In the genomic region with DNA sequence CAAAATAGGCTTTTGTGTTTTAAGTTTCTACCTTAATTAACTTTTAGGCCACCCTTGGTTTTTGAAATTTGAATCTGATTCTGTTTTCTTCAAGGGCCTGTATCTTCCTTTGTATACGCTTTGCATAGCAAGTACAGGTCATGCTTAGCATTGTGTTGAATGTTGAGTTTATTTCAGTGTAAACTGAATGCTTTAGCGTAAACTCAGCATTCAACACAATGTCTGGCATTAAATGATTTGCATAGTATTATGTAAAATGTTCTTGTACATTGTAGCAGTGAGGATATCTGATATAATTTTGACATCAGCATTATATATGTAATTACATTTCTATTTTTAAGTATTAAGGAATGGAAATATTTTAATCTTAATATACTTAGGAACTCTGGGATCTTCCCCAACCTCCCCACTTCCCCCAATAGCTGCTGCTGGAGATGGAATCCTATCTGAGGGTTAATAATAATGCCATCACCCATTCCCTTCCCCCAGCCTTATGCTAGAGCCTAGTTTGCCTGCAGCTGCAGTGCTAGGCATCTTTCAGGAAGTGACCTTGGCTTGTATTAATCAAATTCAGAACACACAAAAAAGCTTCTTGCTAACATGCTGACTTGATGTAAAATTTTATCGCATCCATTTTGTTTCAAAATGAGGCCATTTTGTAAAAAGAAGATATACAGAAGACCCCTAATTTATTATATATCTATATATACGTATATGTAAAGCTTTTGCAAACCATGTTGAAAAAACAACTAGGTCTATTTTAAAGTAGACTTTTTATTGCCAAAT, we compare ENCODE assay signal across 8 cellular contexts.
DNase-seq lines count a peak whose midpoint lies in the region; ATAC-seq, FAIRE-seq and TF ChIP-seq lines count a peak whose summit lies in the region.

No MANE protein-coding gene starts in this region.

- FAIRE-seq in HepG2 (lab: Jason Lieb, UNC), result no peak

- peaks cover 10% of the 10 kb centered on the region for H3F3A ChIP-seq in MM.1S (ENCODE audit: insufficient read depth, low read length)
- peaks cover 11% of the 10 kb centered on the region for H3F3A ChIP-seq in SK-N-SH (replicated peaks; ENCODE audit: insufficient read depth)

- in situ Hi-C loops in HepG2 (cut with HindIII; ENCODE audit: extremely low pct_ligation_motif_present, low pct_unique_long_range_greater_than_20kb), result no loop called here

- POLR2A ChIA-PET in SK-N-SH (lab: Yijun Ruan, JAX), result no interaction called here
- POLR2A ChIA-PET in HepG2 (lab: Yijun Ruan, JAX), result interaction anchor here (2.4 kb wide), 1 partner anchor 73 kb away, joined by 15 read pairs; a partner anchor contains a TSS

- H3K4me2 ChIP-seq in MM.1S (ENCODE audit: low read depth, low read length), result 0 out of 2 replicates have a peak overlapping the region, but pooled peaks have one; percentile 5
- H3K4me2 ChIP-seq in SK-N-SH, result 0 out of 2 replicates have a peak overlapping the region, but pooled peaks have one; percentile 54
- peak overlapping the region; percentile 74; the same call in 1 of the 2 replicates for H3K4me2 ChIP-seq in HepG2 (ENCODE audit: low read depth, low read length)

- no peaks in the 10 kb centered on the region for H3K9me3 ChIP-seq in MM.1S (replicated peaks; ENCODE audit: insufficient read depth, low read length)
- H3K9me3 ChIP-seq in SK-N-SH, result 0 out of 2 replicates have a peak, but pooled peaks cover 12% of the 10 kb centered on the region
- H3K9me3 ChIP-seq in HepG2 (ENCODE audit: low read length), result peaks cover 7% of the 10 kb centered on the region

- CTCF ChIA-PET in SK-N-SH (lab: Yijun Ruan, JAX) (interaction anchor here (1.0 to 1.3 kb wide), 2 partner anchors 13 to 81 kb away, joined by 3 to 4 read pairs; no protein-coding TSS in a partner anchor), HepG2 (lab: Yijun Ruan, JAX; ENCODE audit: low intra/inter-chr PET ratio, low total read pairs) (no interaction called here)

- H4K20me1 ChIP-seq in MM.1S (ENCODE audit: insufficient read depth, low read length) (peaks cover 15% of the 10 kb centered on the region), SK-N-SH (ENCODE audit: insufficient read depth) (no peaks in the 10 kb centered on the region), HepG2 (ENCODE audit: insufficient read depth, low read length) (peaks cover 4% of the 10 kb centered on the region)

- intact Hi-C loops in HepG2 (cut with micrococcal nuclease; ENCODE audit: unreplicated experiment) (loop anchor here (5.0 kb wide), 3 partner anchors 47 to 113 kb away; a partner anchor contains a TSS), natural killer cell (cut with micrococcal nuclease) (no loop called here)

- H3K27ac ChIP-seq in MM.1S (ENCODE audit: low read length) (no peak overlapping the region), SK-N-SH (ENCODE audit: low read depth in 2 of 2, low read length in 1 of 2) (peak overlapping the region; percentile 40 to 95), HepG2 (ENCODE audit: extremely low read length, insufficient read depth, low read length) (no peak overlapping the region)

- H3K79me2 ChIP-seq in MM.1S (ENCODE audit: low read length), result peaks cover 99% of the 10 kb centered on the region
- peaks cover 45% of the 10 kb centered on the region for H3K79me2 ChIP-seq in SK-N-SH (ENCODE audit: insufficient read depth)
- peaks cover 96% of the 10 kb centered on the region for H3K79me2 ChIP-seq in HepG2 (ENCODE audit: insufficient read depth, low read length)

- no TSS peak for BruUV-seq in HepG2 (replicated peaks; lab: Mats Ljungman, UMichigan)

- no peak overlapping the region for H3K27ac Mint-ChIP-seq in natural killer cell

- H3K4me3 ChIP-seq in MM.1S (ENCODE audit: low read length), result no peak overlapping the region
- no peak overlapping the region for H3K4me3 ChIP-seq in SK-N-SH (ENCODE audit: low read depth in 2 of 2, low read length in 1 of 2)
- H3K4me3 ChIP-seq in HepG2 (replicated peaks in 1 of 3; ENCODE audit: insufficient read depth in 1 of 3, low read depth in 2 of 3, low read length in 3 of 3), result no peak overlapping the region

- ATAC-seq in HepG2 (no peak), HG03565 (IDR thresholded peaks at IDR 0.05; ENCODE audit: unreplicated experiment) (no peak), HG02678 (IDR thresholded peaks at IDR 0.05; ENCODE audit: unreplicated experiment) (no peak), natural killer cell (no peak)

- TF ChIP-seq RAD21 in SK-N-SH (IDR thresholded peaks at IDR 0.05; ENCODE audit: low read length) (peak; percentile 49; the same call in 1 of the 2 replicates), HepG2 (CRISPR knock-in tag; IDR thresholded peaks at IDR 0.05) (no peak)

- H3K36me3 ChIP-seq in MM.1S (replicated peaks; ENCODE audit: insufficient read depth, low read length) (no peaks in the 10 kb centered on the region), SK-N-SH (replicated peaks in 1 of 2; ENCODE audit: control insufficient read depth in 1 of 2, insufficient read depth in 2 of 2, low read length in 1 of 2) (peaks cover 0 to 9% of the 10 kb centered on the region in 2 experiments), HepG2 (replicated peaks in 1 of 2; ENCODE audit: control insufficient read depth in 1 of 2, insufficient read depth in 2 of 2, low read length in 2 of 2) (peaks cover 0 to 4% of the 10 kb centered on the region in 2 experiments; a peak in 2 of 5 replicates)

- H3K9ac ChIP-seq in MM.1S (ENCODE audit: low read length), result no peak overlapping the region
- H3K9ac ChIP-seq in SK-N-SH, result 0 out of 2 replicates have a peak overlapping the region, but pooled peaks have one; percentile 29
- H3K9ac ChIP-seq in HepG2 (ENCODE audit: insufficient read depth, low read depth, low read length), result no peak overlapping the region

- WGBS in SK-N-SH (ENCODE audit: low lambda C conversion rate), result 51% methylated on average over 4 of the region's 4 CpGs
- 94% methylated on average over 4 of the region's 4 CpGs for WGBS in HepG2 (ENCODE audit: low lambda C conversion rate)

- no peak for TF ChIP-seq CTCF in MM.1S (IDR thresholded peaks at IDR 0.05; ENCODE audit: low read length)
- TF ChIP-seq CTCF in SK-N-SH (IDR thresholded peaks at IDR 0.05), result no peak
- no peak for TF ChIP-seq CTCF in HepG2 (CRISPR knock-in tag; IDR thresholded peaks at IDR 0.05)
- no peak for TF ChIP-seq CTCF in natural killer cell (IDR thresholded peaks at IDR 0.05)

- H3K36me3 Mint-ChIP-seq in natural killer cell, result no peaks in the 10 kb centered on the region

- H3K27me3 ChIP-seq in MM.1S (replicated peaks; ENCODE audit: insufficient read depth, low read length) (no peaks in the 10 kb centered on the region), SK-N-SH (ENCODE audit: insufficient read depth) (no peaks in the 10 kb centered on the region), HepG2 (ENCODE audit: control insufficient read depth in 1 of 2, insufficient read depth in 2 of 2, low read length in 2 of 2) (no peaks in the 10 kb centered on the region)

- no peaks in the 10 kb centered on the region for H3K27me3 Mint-ChIP-seq in natural killer cell (ENCODE audit: low read depth in 2 of 2)

- H3K9me3 Mint-ChIP-seq in natural killer cell, result no peaks in the 10 kb centered on the region

- H3K9me2 ChIP-seq in MM.1S (replicated peaks; ENCODE audit: insufficient read depth, low read length) (no peaks in the 10 kb centered on the region), SK-N-SH (no peaks in the 10 kb centered on the region)

- H3K4me1 ChIP-seq in MM.1S (ENCODE audit: low read length) (peaks cover 31% of the 10 kb centered on the region), SK-N-SH (ENCODE audit: control insufficient read depth in 1 of 2, insufficient read depth in 2 of 2, low read depth in 1 of 2, low read length in 1 of 2) (peaks cover 41 to 42% of the 10 kb centered on the region in 2 experiments), HepG2 (ENCODE audit: insufficient read depth, low read length) (peaks cover 86% of the 10 kb centered on the region)

- TF ChIP-seq POLR2A in HepG2 (IDR thresholded peaks at IDR 0.05; ENCODE audit: insufficient read depth in 1 of 2, low read depth in 2 of 2, low read length in 2 of 2), result no peak

- H3K4me1 Mint-ChIP-seq in natural killer cell, result peaks cover 39 to 70% of the 10 kb centered on the region in 2 donors

- H2AFZ ChIP-seq in MM.1S (ENCODE audit: low read length), result no peak overlapping the region
- peak overlapping the region; percentile 50; the same call in 1 of the 2 replicates for H2AFZ ChIP-seq in SK-N-SH (ENCODE audit: low read depth)
- no peak overlapping the region for H2AFZ ChIP-seq in HepG2 (ENCODE audit: low read length)

- TF ChIP-seq EP300 in SK-N-SH (IDR thresholded peaks at IDR 0.05; ENCODE audit: borderline replicate concordance in 1 of 2, low read depth in 1 of 2, low read length in 1 of 2) (peak in 1 of 2 experiments; percentile 79; a peak in 2 of 4 replicates), HepG2 (IDR thresholded peaks at IDR 0.05; ENCODE audit: low read depth in 2 of 2, low read length in 2 of 2) (no peak), HepG2 (CRISPR knock-in tag; IDR thresholded peaks at IDR 0.05; ENCODE audit: borderline replicate concordance) (no peak)

- DNase-seq in DMS153 (lab: John Stamatoyannopoulos, UW), result peak; percentile 88
- DNase-seq in MM.1S, result peak; percentile 60
- peak; percentile 62 for DNase-seq in SK-N-SH
- DNase-seq in HepG2 (ENCODE audit: low spot score), result no peak
- no peak for DNase-seq in activated naive CD4-positive, alpha-beta T cell treated with Interleukin-2 at 50 U/mL for 16 hours
- no peak for DNase-seq in natural killer cell

- H3K4me3 Mint-ChIP-seq in natural killer cell, result no peak overlapping the region

TF ChIP-seq in SK-N-SH, 30 proteins besides CTCF, POLR2A, EP300 and RAD21 (continues in another document):
- TF ChIP-seq SMC3 (IDR thresholded peaks at IDR 0.05; ENCODE audit: low read depth, low read length), result no peak
- TF ChIP-seq, protein P1, sequence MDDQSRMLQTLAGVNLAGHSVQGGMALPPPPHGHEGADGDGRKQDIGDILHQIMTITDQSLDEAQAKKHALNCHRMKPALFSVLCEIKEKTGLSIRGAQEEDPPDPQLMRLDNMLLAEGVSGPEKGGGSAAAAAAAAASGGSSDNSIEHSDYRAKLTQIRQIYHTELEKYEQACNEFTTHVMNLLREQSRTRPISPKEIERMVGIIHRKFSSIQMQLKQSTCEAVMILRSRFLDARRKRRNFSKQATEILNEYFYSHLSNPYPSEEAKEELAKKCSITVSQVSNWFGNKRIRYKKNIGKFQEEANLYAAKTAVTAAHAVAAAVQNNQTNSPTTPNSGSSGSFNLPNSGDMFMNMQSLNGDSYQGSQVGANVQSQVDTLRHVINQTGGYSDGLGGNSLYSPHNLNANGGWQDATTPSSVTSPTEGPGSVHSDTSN (IDR thresholded peaks at IDR 0.05), result peak; percentile 18; the same call in 1 of the 2 replicates

TF ChIP-seq in HepG2, 621 proteins besides CTCF, POLR2A, EP300 and RAD21 (continues in another document):
- TF ChIP-seq GATAD2A (CRISPR knock-in tag; IDR thresholded peaks at IDR 0.05) (0 out of 2 replicates have a peak, but pooled peaks have one; percentile 12), IRF2 (CRISPR knock-in tag; IDR thresholded peaks at IDR 0.05) (0 out of 2 replicates have a peak, but pooled peaks have one; percentile 26), ELF3 (CRISPR knock-in tag; IDR thresholded peaks at IDR 0.05) (peak; percentile 62), GABPB1 (CRISPR knock-in tag; IDR thresholded peaks at IDR 0.05) (no peak), CREM (IDR thresholded peaks at IDR 0.05) (0 out of 2 replicates have a peak, but pooled peaks have one; percentile 19), CREM (CRISPR knock-in tag; IDR thresholded peaks at IDR 0.05) (no peak), RARA (CRISPR knock-in tag; IDR thresholded peaks at IDR 0.05) (peak; percentile 24; the same call in 1 of the 2 replicates)

Comparison
In these comparisons a context has a peak if more than half of its experiments do, and no peak if none do; other contexts are left out.
1. DNase-seq: peak in DMS153 (single experiment), MM.1S (single experiment) and SK-N-SH (single experiment); none in HepG2 (single experiment), activated naive CD4-positive, alpha-beta T cell treated with Interleukin-2 at 50 U/mL for 16 hours (single experiment) and natural killer cell (single experiment).
2. H3K27ac ChIP-seq: peak in SK-N-SH (2 of 2); none in MM.1S (single experiment) and HepG2 (single experiment).
3. H3K4me2 ChIP-seq: peak in every context shown above with its lines; median percentile 74 in HepG2; 54 in SK-N-SH; 5 in MM.1S.